In genomic region chr1:148038462-148039333, GRCh38 we compare ENCODE assay signal across 8 cellular contexts.
A peak's percentile ranks its signal among the peaks of the same experiment; 100 is the strongest.
DNase-seq lines count a peak whose midpoint lies in the region; ATAC-seq and TF ChIP-seq lines count a peak whose summit lies in the region.
"Not testable (repeated sequence)": the region's sequence is repeated elsewhere in the genome, so short reads cannot be mapped to it uniquely, and the experiment has no call there.

No MANE protein-coding gene starts in this region.

- H3K9me3 Mint-ChIP-seq in CD8-positive, alpha-beta memory T cell = not testable (repeated sequence)

- H3K36me3 ChIP-seq in CD8-positive, alpha-beta memory T cell (ENCODE audit: insufficient read depth, low read length); lower lobe of right lung: not testable (repeated sequence)

- not testable (repeated sequence) for H3K36me3 Mint-ChIP-seq in CD8-positive, alpha-beta memory T cell

- intact Hi-C loops in lower lobe of right lung (cut with DNase I) = not testable (repeated sequence)

- not testable (repeated sequence) for H3K27me3 Mint-ChIP-seq in CD8-positive, alpha-beta memory T cell

- ATAC-seq in GM19455 (IDR thresholded peaks at IDR 0.05; ENCODE audit: unreplicated experiment) = peak; percentile 87
- ATAC-seq in HG03520 (IDR thresholded peaks at IDR 0.05; ENCODE audit: unreplicated experiment) = peak; percentile 67
- peak; percentile 95 for ATAC-seq in lower lobe of right lung

- H3K4me3 ChIP-seq in CD8-positive, alpha-beta memory T cell (ENCODE audit: low read length) = peak overlapping the region; percentile 61
- peak overlapping the region; percentile 37 for H3K4me3 ChIP-seq in lower lobe of right lung

- CTCF ChIA-PET in CD8-positive, alpha-beta memory T cell (lab: Charles Lee) = not testable (repeated sequence)

- not testable (repeated sequence) for H3K9me3 ChIP-seq in CD8-positive, alpha-beta memory T cell (ENCODE audit: low read length); lower lobe of right lung

- H3K27ac Mint-ChIP-seq in CD8-positive, alpha-beta memory T cell = peak overlapping the region; percentile 96 to 99 (median 98)

- not testable (repeated sequence) for H3K4me1 Mint-ChIP-seq in CD8-positive, alpha-beta memory T cell

- DNase-seq in CD8-positive, alpha-beta memory T cell = peak; percentile 18 to 86 (median 80)
- DNase-seq in NCI-H748 (lab: John Stamatoyannopoulos, UW; ENCODE audit: unreplicated experiment) = peak; percentile 97
- peak; percentile 70 to 74 for DNase-seq in activated CD4-positive, alpha-beta T cell treated with anti-CD3 and anti-CD28 coated beads, Interleukin-2, amount 50 U/mL, for 48 hours
- peak; percentile 71 for DNase-seq in ecto neural progenitor cell (ENCODE audit: low spot score)
- not testable (repeated sequence) for DNase-seq in lower lobe of right lung
- peak; percentile 33 to 71 (median 51) for DNase-seq in stimulated activated CD4-positive, alpha-beta T cell treated with anti-CD3 and anti-CD28 coated beads, TNF-alpha, amount 100 ng/mL, for 24 hours (ENCODE audit: low read depth in 3 of 3)

- not testable (repeated sequence) for TF ChIP-seq CTCF in lower lobe of right lung (IDR thresholded peaks at IDR 0.05)

- H3K4me1 ChIP-seq in CD8-positive, alpha-beta memory T cell (ENCODE audit: insufficient read depth, low read length); lower lobe of right lung: not testable (repeated sequence)

- POLR2A ChIA-PET in CD8-positive, alpha-beta memory T cell (lab: Charles Lee) = not testable (repeated sequence)

- H3K4me3 Mint-ChIP-seq in CD8-positive, alpha-beta memory T cell = peak overlapping the region; percentile 87 to 94 (median 89)

- H3K27ac ChIP-seq in CD8-positive, alpha-beta memory T cell (ENCODE audit: low read depth, low read length) = peak overlapping the region; percentile 84
- peak overlapping the region; percentile 72 for H3K27ac ChIP-seq in lower lobe of right lung

- H3K27me3 ChIP-seq in CD8-positive, alpha-beta memory T cell (ENCODE audit: insufficient read depth, low read length, poor library complexity, severe bottlenecking); lower lobe of right lung (ENCODE audit: low read depth): not testable (repeated sequence)
